13 cellular contexts compared by ENCODE assay signal in the genomic region with DNA sequence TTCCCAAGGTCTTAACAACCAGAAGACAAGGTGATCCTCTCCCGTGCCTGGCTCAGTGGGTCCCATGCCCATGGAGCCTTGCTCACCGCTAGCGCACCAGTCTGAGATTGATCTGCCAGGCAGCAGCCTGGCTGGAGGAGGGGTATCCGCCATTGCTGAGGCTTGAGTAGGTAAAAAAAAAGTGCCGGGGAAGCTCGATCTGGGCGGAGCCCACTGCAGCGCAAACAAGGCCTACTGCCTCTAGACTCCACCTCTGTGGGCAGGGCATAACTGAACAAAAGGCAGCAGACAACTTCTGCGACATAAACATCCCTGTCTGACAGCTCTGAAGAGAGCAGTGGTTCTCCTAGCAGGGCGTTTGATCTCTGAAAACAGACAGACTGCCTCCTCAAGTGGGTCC.
DNase-seq lines count a peak whose midpoint lies in the region; ATAC-seq and TF ChIP-seq lines count a peak whose summit lies in the region.
"Had no signal": no experiment of that assay in that cellular context is flagged by ENCODE, and none has a peak within 500 bp of the region (broad histone marks: within the 10 kb centered on the region; RNA-seq: fewer than 3 reads in every experiment).

No MANE protein-coding gene starts in this region.

- no peaks in the 10 kb centered on the region for H3K27me3 ChIP-seq in BE2C
- H3K27me3 ChIP-seq in endodermal cell (ENCODE audit: control insufficient read depth, insufficient read depth, low read length, poor library complexity, severe bottlenecking), result no peaks in the 10 kb centered on the region
- H3K27me3 ChIP-seq in colonic mucosa, result no peaks in the 10 kb centered on the region

- H3K4me3 Mint-ChIP-seq in endodermal cell (no peak overlapping the region), T-cell (no peak overlapping the region)
- H3K4me3 Mint-ChIP-seq in effector memory CD8-positive, alpha-beta T cell, result no peak overlapping the region
- H3K4me3 Mint-ChIP-seq: CD4-positive, alpha-beta T cell had no signal

- POLR2A ChIA-PET in T-cell (lab: Charles Lee), result no interaction called here

- H3K4me3 ChIP-seq in BE2C (ENCODE audit: low read depth, low read length) (no peak overlapping the region), endodermal cell (ENCODE audit: low read length) (no peak overlapping the region), colonic mucosa (no peak overlapping the region)

- no peak for ATAC-seq in T-cell (replicated peaks in 1 of 4)
- ATAC-seq in effector memory CD8-positive, alpha-beta T cell (replicated peaks), result no peak

- H3K27ac Mint-ChIP-seq in endodermal cell (no peak overlapping the region), T-cell (no peak overlapping the region)
- no peak overlapping the region for H3K27ac Mint-ChIP-seq in effector memory CD8-positive, alpha-beta T cell
- H3K27ac Mint-ChIP-seq: CD4-positive, alpha-beta T cell had no signal

- DNase-seq in BE2C, result peak; percentile 18
- DNase-seq in ELF-1 (ENCODE audit: low read depth, low spot score), result peak; percentile 70
- peak; percentile 51 for DNase-seq in NCI-H2227 (lab: John Stamatoyannopoulos, UW; ENCODE audit: unreplicated experiment)
- DNase-seq in endodermal cell, result peak; percentile 68
- no peak for DNase-seq in colonic mucosa
- no peak for DNase-seq in T-cell
- DNase-seq in effector memory CD8-positive, alpha-beta T cell, result no peak
- DNase-seq: AML-193; CD4-positive, alpha-beta T cell; H7; NCI-H1417; NCI-H2081 treated with DMSO at 0.1 percent for 48 hours; SIG-M5 had no signal

- H3K27ac ChIP-seq in endodermal cell (ENCODE audit: low read depth, low read length) (no peak overlapping the region), colonic mucosa (no peak overlapping the region)

- no peak overlapping the region for H3K9ac ChIP-seq in endodermal cell (ENCODE audit: extremely low read depth, low read length, poor library complexity, severe bottlenecking)
- H3K9ac ChIP-seq in colonic mucosa (ENCODE audit: low read depth in 2 of 2, low read length in 2 of 2), result no peak overlapping the region

- H3K9me3 ChIP-seq in BE2C (no peaks in the 10 kb centered on the region), endodermal cell (ENCODE audit: control insufficient read depth, low read length) (no peaks in the 10 kb centered on the region), colonic mucosa (no peaks in the 10 kb centered on the region)

- no peaks in the 10 kb centered on the region for H3K36me3 ChIP-seq in BE2C
- H3K36me3 ChIP-seq in endodermal cell (ENCODE audit: control insufficient read depth, insufficient read depth, low read length), result no peaks in the 10 kb centered on the region
- no peaks in the 10 kb centered on the region for H3K36me3 ChIP-seq in colonic mucosa

- intact Hi-C loops in colonic mucosa (cut with DNase I), result no loop called here

- CTCF ChIA-PET in T-cell (lab: Charles Lee), result no interaction called here

- WGBS in endodermal cell (ENCODE audit: insufficient coverage in 1 of 2, insufficient read length in 1 of 2), 2 experiments, result 94% methylated on average over 3 to 10 of the region's 10 CpGs

- no peak for TF ChIP-seq CTCF in BE2C (IDR thresholded peaks at IDR 0.05; ENCODE audit: low read depth, low read length)
- no peak for TF ChIP-seq CTCF in endodermal cell (conservative IDR thresholded peaks at IDR 0.05)
- TF ChIP-seq CTCF in colonic mucosa (IDR thresholded peaks at IDR 0.05), result no peak

- H3K4me1 ChIP-seq in BE2C, result no peaks in the 10 kb centered on the region
- H3K4me1 ChIP-seq in endodermal cell (ENCODE audit: control insufficient read depth, insufficient read depth, low read length), result no peaks in the 10 kb centered on the region
- no peaks in the 10 kb centered on the region for H3K4me1 ChIP-seq in colonic mucosa

- peaks cover 4% of the 10 kb centered on the region for H3K27me3 Mint-ChIP-seq in endodermal cell (ENCODE audit: insufficient read depth)
- H3K27me3 Mint-ChIP-seq in T-cell, result peaks cover 24 to 46% of the 10 kb centered on the region in 2 donors
- H3K27me3 Mint-ChIP-seq in effector memory CD8-positive, alpha-beta T cell, result peaks cover 33 to 37% of the 10 kb centered on the region in 2 donors

- H3K9me3 Mint-ChIP-seq in endodermal cell, result no peaks in the 10 kb centered on the region
- H3K9me3 Mint-ChIP-seq in T-cell, result peaks cover 0 to 5% (median 0%) of the 10 kb centered on the region in 3 donors
- H3K9me3 Mint-ChIP-seq in effector memory CD8-positive, alpha-beta T cell, result no peaks in the 10 kb centered on the region
- H3K9me3 Mint-ChIP-seq: CD4-positive, alpha-beta T cell had no signal

- H3K4me1 Mint-ChIP-seq in endodermal cell (no peaks in the 10 kb centered on the region), T-cell (no peaks in the 10 kb centered on the region)
- no peaks in the 10 kb centered on the region for H3K4me1 Mint-ChIP-seq in effector memory CD8-positive, alpha-beta T cell (ENCODE audit: low read depth in 2 of 2)

- no peaks in the 10 kb centered on the region for H3K36me3 Mint-ChIP-seq in endodermal cell (ENCODE audit: low read depth)
- no peaks in the 10 kb centered on the region for H3K36me3 Mint-ChIP-seq in T-cell
- no peaks in the 10 kb centered on the region for H3K36me3 Mint-ChIP-seq in effector memory CD8-positive, alpha-beta T cell (ENCODE audit: insufficient read depth)

Comparison
In these comparisons a context has a peak if more than half of its experiments do, and no peak if none do; other contexts are left out.
1. DNase-seq: peak in BE2C (single experiment), ELF-1 (single experiment), NCI-H2227 (single experiment) and endodermal cell (single experiment); none in colonic mucosa (single experiment), T-cell (0 of 34) and effector memory CD8-positive, alpha-beta T cell (0 of 3).